In genomic region chr2:62042400-62042799, GRCh38 we compare ENCODE assay signal across 20 cellular contexts.
"Had no signal": no experiment of that assay in that cellular context is flagged by ENCODE, and none has a peak within 500 bp of the region (broad histone marks: within the 10 kb centered on the region; RNA-seq: fewer than 3 reads in every experiment).

No MANE protein-coding gene starts in this region.

- H3K4me3 Mint-ChIP-seq: naive thymus-derived CD4-positive, alpha-beta T cell; nephron progenitor cell; stimulated activated naive B cell treated with anti-CD40 and anti-IgM and Interleukin-4, amounts not matched to agents 10 μg/mL and 1 μg/mL and 100 μg/mL, for 72 hours had no signal

- ATAC-seq: naive thymus-derived CD4-positive, alpha-beta T cell; stimulated activated naive B cell treated with anti-CD40 and anti-IgM and Interleukin-4, amounts not matched to agents 10 μg/mL and 1 μg/mL and 100 μg/mL, for 72 hours; stimulated activated naive CD8-positive, alpha-beta T cell treated with anti-CD3 and anti-CD28 coated beads, Interleukin-15, amount 100 ng/mL, for 72 hours had no signal

- H3K27ac Mint-ChIP-seq: naive thymus-derived CD4-positive, alpha-beta T cell; nephron progenitor cell; stimulated activated naive B cell treated with anti-CD40 and anti-IgM and Interleukin-4, amounts not matched to agents 10 μg/mL and 1 μg/mL and 100 μg/mL, for 72 hours; stimulated activated naive CD8-positive, alpha-beta T cell treated with anti-CD3 and anti-CD28 coated beads, Interleukin-15, amount 100 ng/mL, for 72 hours had no signal

- H3K27me3 Mint-ChIP-seq: naive thymus-derived CD4-positive, alpha-beta T cell; stimulated activated naive B cell treated with anti-CD40 and anti-IgM and Interleukin-4, amounts not matched to agents 10 μg/mL and 1 μg/mL and 100 μg/mL, for 72 hours; stimulated activated naive CD8-positive, alpha-beta T cell treated with anti-CD3 and anti-CD28 coated beads, Interleukin-15, amount 100 ng/mL, for 72 hours had no signal

- H3K27ac ChIP-seq: dorsolateral prefrontal cortex, heart right ventricle, left ventricle myocardium inferior, neutrophil, sigmoid colon, skin epidermis, testis, tibial nerve had no signal

- H3K4me1 Mint-ChIP-seq: nephron progenitor cell had no signal

- H3K4me1 ChIP-seq: sigmoid colon, testis, tibial nerve had no signal

- H3K9me3 ChIP-seq: neutrophil, testis had no signal

- FAIRE-seq: frontal cortex, kidney had no signal

- H3K27me3 ChIP-seq: dorsolateral prefrontal cortex, heart right ventricle, neutrophil, sigmoid colon, testis, tibial nerve had no signal

- H3K4me3 ChIP-seq: dorsolateral prefrontal cortex, heart right ventricle, left ventricle myocardium inferior, lung, sigmoid colon, skin epidermis, testis, tibial nerve had no signal

- H3K36me3 ChIP-seq: heart right ventricle, neutrophil, sigmoid colon, tibial nerve had no signal

- DNase-seq: cortex of kidney; dorsolateral prefrontal cortex; effector CD8-positive, alpha-beta T cell; heart right ventricle; kidney; left cardiac atrium; left ventricle myocardium inferior; naive thymus-derived CD4-positive, alpha-beta T cell; nephron progenitor cell; sigmoid colon; stimulated activated CD4-positive, alpha-beta T cell treated with anti-CD3 and anti-CD28 coated beads, Interleukin-2, amount 100 ng/mL, for 24 hours; stimulated activated CD4-positive, alpha-beta T cell treated with anti-CD3 and anti-CD28 coated beads, Interleukin-4, amount 100 ng/mL, for 4 hours; stimulated activated naive B cell treated with anti-CD40 and anti-IgM and Interleukin-4, amounts not matched to agents 10 μg/mL and 1 μg/mL and 100 μg/mL, for 72 hours; stimulated activated naive CD8-positive, alpha-beta T cell treated with anti-CD3 and anti-CD28 coated beads, Interleukin-15, amount 100 ng/mL, for 72 hours had no signal
